Comparison of ENCODE assay signal across 11 cellular contexts in the genomic region with DNA sequence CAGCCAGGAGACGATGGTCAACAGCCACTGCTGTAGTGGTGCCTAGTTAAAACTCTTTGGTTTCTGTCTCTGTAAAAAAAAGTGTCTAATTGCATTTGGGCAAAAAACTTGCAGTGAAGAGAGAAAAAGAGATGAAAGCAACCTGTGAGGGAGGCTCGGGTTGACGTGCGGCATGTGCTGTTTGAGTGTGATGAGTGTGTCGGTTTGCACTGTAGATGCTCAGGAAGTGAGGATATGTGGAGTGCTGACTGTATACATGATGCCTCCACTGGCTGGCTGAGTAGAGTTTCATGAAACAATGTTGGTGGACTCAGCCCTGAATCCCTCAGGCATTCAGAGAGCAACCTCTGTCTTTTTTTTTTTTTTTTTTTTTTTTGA. TPM values are rescaled to one million over a fixed set of nuclear protein-coding genes. Genes with fewer than 3 reads are reported as not detected.
A peak's percentile ranks its signal among the peaks of the same experiment; 100 is the strongest.
DNase-seq lines count a peak whose midpoint lies in the region; ATAC-seq lines count a peak whose summit lies in the region.
"Had no signal": no experiment of that assay in that cellular context is flagged by ENCODE, and none has a peak within 500 bp of the region (broad histone marks: within the 10 kb centered on the region; RNA-seq: fewer than 3 reads in every experiment).

No MANE protein-coding gene starts in this region.

- H3K36me3 Mint-ChIP-seq in stimulated activated effector memory CD8-positive, alpha-beta T cell treated with anti-CD3 and anti-CD28 coated beads, Interleukin-12 subunit alpha, Interleukin-12 subunit beta, amount 100 ng/mL, for 72 hours, result peaks cover 16% of the 10 kb centered on the region

- peak overlapping the region; percentile 12 for H3K27ac ChIP-seq in effector memory CD4-positive, alpha-beta T cell (ENCODE audit: insufficient read depth, low read length, poor library complexity, severe bottlenecking)
- H3K27ac ChIP-seq: HL-60 had no signal

- H3K9me3 Mint-ChIP-seq in stimulated activated effector memory CD8-positive, alpha-beta T cell treated with anti-CD3 and anti-CD28 coated beads, Interleukin-12 subunit alpha, Interleukin-12 subunit beta, amount 100 ng/mL, for 72 hours, result no peaks in the 10 kb centered on the region

- intact Hi-C loops in posterior vena cava (cut with DNase I), result no loop called here

- peak overlapping the region; percentile 88 for H3K27ac Mint-ChIP-seq in stimulated activated effector memory CD8-positive, alpha-beta T cell treated with anti-CD3 and anti-CD28 coated beads, Interleukin-12 subunit alpha, Interleukin-12 subunit beta, amount 100 ng/mL, for 72 hours

- peak; percentile 73 for ATAC-seq in stimulated activated effector memory CD8-positive, alpha-beta T cell treated with anti-CD3 and anti-CD28 coated beads, Interleukin-12 subunit alpha, Interleukin-12 subunit beta, amount 100 ng/mL, for 72 hours
- ATAC-seq in GM18861 (IDR thresholded peaks at IDR 0.05; ENCODE audit: unreplicated experiment) (no peak), HG03565 (IDR thresholded peaks at IDR 0.05; ENCODE audit: unreplicated experiment) (no peak)

- peaks cover 43% of the 10 kb centered on the region for H3K4me1 Mint-ChIP-seq in stimulated activated effector memory CD8-positive, alpha-beta T cell treated with anti-CD3 and anti-CD28 coated beads, Interleukin-12 subunit alpha, Interleukin-12 subunit beta, amount 100 ng/mL, for 72 hours

- H3K27me3 ChIP-seq in MG63, result no peaks in the 10 kb centered on the region
- no peaks in the 10 kb centered on the region for H3K27me3 ChIP-seq in effector memory CD4-positive, alpha-beta T cell (replicated peaks; ENCODE audit: control insufficient read depth, insufficient read depth, low read length, poor library complexity, severe bottlenecking)
- H3K27me3 ChIP-seq: tibial nerve had no signal

- DNase-seq in MG63 (no peak), posterior vena cava (ENCODE audit: low spot score) (no peak)
- peak; percentile 57 to 71 for DNase-seq in activated CD4-positive, alpha-beta T cell treated with anti-CD3 and anti-CD28 coated beads, Interleukin-2, amount 50 U/mL, for 48 hours
- no peak for DNase-seq in effector memory CD4-positive, alpha-beta T cell
- DNase-seq in stimulated activated effector memory CD8-positive, alpha-beta T cell treated with anti-CD3 and anti-CD28 coated beads, Interleukin-12 subunit alpha, Interleukin-12 subunit beta, amount 100 ng/mL, for 72 hours (ENCODE audit: low spot score in 2 of 2), result no peak
- DNase-seq: cerebellar nuclear complex had no signal

- H3K9me3 ChIP-seq in MG63, result no peaks in the 10 kb centered on the region
- H3K9me3 ChIP-seq in effector memory CD4-positive, alpha-beta T cell (ENCODE audit: control insufficient read depth, low read length), result no peaks in the 10 kb centered on the region
- H3K9me3 ChIP-seq: tibial nerve had no signal

- peaks cover 19% of the 10 kb centered on the region for H3K4me1 ChIP-seq in effector memory CD4-positive, alpha-beta T cell (ENCODE audit: control insufficient read depth, insufficient read depth, low read length, poor library complexity, severe bottlenecking)

- peak overlapping the region; percentile 62 for H3K4me3 Mint-ChIP-seq in stimulated activated effector memory CD8-positive, alpha-beta T cell treated with anti-CD3 and anti-CD28 coated beads, Interleukin-12 subunit alpha, Interleukin-12 subunit beta, amount 100 ng/mL, for 72 hours

- H3K4me3 ChIP-seq in MG63, result peak overlapping the region; percentile 25; the same call in 1 of the 2 replicates
- no peak overlapping the region for H3K4me3 ChIP-seq in effector memory CD4-positive, alpha-beta T cell (ENCODE audit: insufficient read depth, low read depth, low read length, poor library complexity, severe bottlenecking)
- H3K4me3 ChIP-seq: tibial nerve had no signal

- no peaks in the 10 kb centered on the region for H3K36me3 ChIP-seq in MG63
- no peaks in the 10 kb centered on the region for H3K36me3 ChIP-seq in effector memory CD4-positive, alpha-beta T cell (ENCODE audit: control insufficient read depth, insufficient read depth, low read length)
- H3K36me3 ChIP-seq: tibial nerve had no signal

RNA-seq across cellular contexts. Expression of a gene that starts 4.3 kb away (rescaled TPM):
- 82.0 and 82.5 TPM in 2 replicates for total RNA-seq in MG63 (2014; rRNA removed; shearing (Covaris generic); ENCODE audit: low replicate concordance)
- total RNA-seq in posterior vena cava, result 10 to 100 TPM; 25.7 to 27.1 TPM

RNA-seq across cellular contexts. Expression of a gene that starts 56.0 kb away (rescaled TPM):
- total RNA-seq in MG63 (2014; rRNA removed; shearing (Covaris generic); ENCODE audit: low replicate concordance), result 0.10 and 5.7 TPM in 2 replicates
- total RNA-seq in posterior vena cava, result under 1 TPM; 0.19 to 0.76 TPM
- total RNA-seq: OCI-LY7 had no signal

Comparison
In these comparisons a context has a peak if more than half of its experiments do, and no peak if none do; other contexts are left out.
1. DNase-seq: peak in activated CD4-positive, alpha-beta T cell treated with anti-CD3 and anti-CD28 coated beads, Interleukin-2, amount 50 U/mL, for 48 hours (2 of 2); none in MG63 (single experiment), effector memory CD4-positive, alpha-beta T cell (0 of 3), stimulated activated effector memory CD8-positive, alpha-beta T cell treated with anti-CD3 and anti-CD28 coated beads, Interleukin-12 subunit alpha, Interleukin-12 subunit beta, amount 100 ng/mL, for 72 hours (0 of 2) and posterior vena cava (single experiment).